ENCODE assay signal across 23 cellular contexts in genomic region chr3:119976214-119976613, GRCh38.
"Had no signal": no experiment of that assay in that cellular context is flagged by ENCODE, and none has a peak within 500 bp of the region (broad histone marks: within the 10 kb centered on the region; RNA-seq: fewer than 3 reads in every experiment).

No MANE protein-coding gene starts in this region.

- H3K4me3 ChIP-seq: MG63 had no signal

- ATAC-seq: activated CD8-positive, alpha-beta T cell treated with anti-CD3 and anti-CD28 coated beads for 36 hours; activated naive CD8-positive, alpha-beta T cell treated with anti-CD3 and anti-CD28 coated beads, Interleukin-2, amount 50 U/mL, for 24 hours; Panc1; Right ventricle myocardium inferior had no signal

- DNase-seq: activated CD4-positive, alpha-beta T cell treated with anti-CD3 and anti-CD28 coated beads, Interleukin-2, amount 10 ng/mL, durations not matched to agents 24 days and 14 days; activated CD4-positive, alpha-beta T cell treated with anti-CD3 and anti-CD28 coated beads, Interleukin-2, amount 50 U/mL, for 4 hours; activated CD8-positive, alpha-beta T cell treated with anti-CD3 and anti-CD28 coated beads for 36 hours; activated effector memory CD4-positive, alpha-beta T cell treated with Interleukin-2 at 50 U/mL for 16 hours; activated naive CD4-positive, alpha-beta T cell treated with anti-CD3 and anti-CD28 coated beads, Interleukin-2, amount 10 ng/mL, durations not matched to agents 7 days and 5 days; activated naive CD8-positive, alpha-beta T cell treated with anti-CD3 and anti-CD28 coated beads, Interleukin-2, amount 50 U/mL, for 24 hours; activated T-cell treated with anti-CD3 and anti-CD28 coated beads, Interleukin-2, amount 50 U/mL, for 4 hours; anterior cingulate cortex; central memory CD4-positive, alpha-beta T cell; Karpas-422; KBM-7; MG63; NCI-H1048; NCI-H1105 treated with DMSO at 0.1 percent for 48 hours; NCI-H1436; NCI-H1694 treated with DMSO at 0.1 percent for 48 hours; NCI-H2029; NCI-H510A; NCI-H69; SIG-M5; T1000 had no signal

- H3K27me3 ChIP-seq: MG63 had no signal

- H3K9me3 ChIP-seq: MG63 had no signal
